In genomic region chr12:127054531-127054930, GRCh38 we compare ENCODE assay signal across 24 cellular contexts.
DNase-seq lines count a peak whose midpoint lies in the region; ATAC-seq, FAIRE-seq and TF ChIP-seq lines count a peak whose summit lies in the region.
"Had no signal": no experiment of that assay in that cellular context is flagged by ENCODE, and none has a peak within 500 bp of the region (broad histone marks: within the 10 kb centered on the region; RNA-seq: fewer than 3 reads in every experiment).

No MANE protein-coding gene starts in this region.

- H3K4me1 ChIP-seq in HCT116 (ENCODE audit: control insufficient read depth in 1 of 2, insufficient read depth in 2 of 2, low read length in 2 of 2): peaks cover 38 to 71% of the 10 kb centered on the region in 2 experiments
- H3K4me1 ChIP-seq in astrocyte (ENCODE audit: insufficient read depth, low read length): peaks cover 16% of the 10 kb centered on the region
- no peaks in the 10 kb centered on the region for H3K4me1 ChIP-seq in gastroesophageal sphincter
- H3K4me1 ChIP-seq: right atrium auricular region had no signal

- H2AFZ ChIP-seq in HCT116 (ENCODE audit: low read depth, low read length, poor library complexity, severe bottlenecking) (no peak overlapping the region), astrocyte (ENCODE audit: low read depth, low read length) (no peak overlapping the region)
- H2AFZ ChIP-seq: GM23338 had no signal

- H3K36me3 ChIP-seq in HCT116 (ENCODE audit: control insufficient read depth in 1 of 2, insufficient read depth in 2 of 2, low read length in 2 of 2) (0 out of 4 replicates have a peak, but pooled peaks cover 0 to 4% of the 10 kb centered on the region in 2 experiments), astrocyte (ENCODE audit: insufficient read depth, low read length) (no peaks in the 10 kb centered on the region), gastroesophageal sphincter (no peaks in the 10 kb centered on the region)
- H3K36me3 ChIP-seq: right atrium auricular region had no signal

- WGBS in gastroesophageal sphincter (ENCODE audit: low coverage in 1 of 2), 2 donors: 43 to 54% methylated on average over 3 to 6 of the region's 6 CpGs

- DNase-seq in AG08395 (ENCODE audit: low spot score) (peak; percentile 43), HCT116 (ENCODE audit: low read depth, low spot score) (no peak), astrocyte (ENCODE audit: low read depth) (peak; percentile 78), iris pigment epithelial cell (ENCODE audit: low read depth) (peak; percentile 19), nucleus accumbens (lab: John Stamatoyannopoulos, UW) (no peak), activated gamma-delta T cell treated with Interleukin-2 at 50 U/mL for 16 hours (no peak)
- no peak for DNase-seq in stimulated activated naive CD4-positive, alpha-beta T cell treated with Interleukin-2 at 50 U/mL for 16 hours (lab: John Stamatoyannopoulos, UW)
- DNase-seq: activated CD8-positive, alpha-beta memory T cell treated with anti-CD3 and anti-CD28 coated beads for 24 hours; activated T-cell treated with anti-CD3 and anti-CD28 coated beads, Interleukin-2, amount 50 U/mL, for 72 hours; cortex of kidney; foreskin melanocyte; GF-D8; hypothalamus; kidney; NCI-H1092; NCI-H2029 treated with DMSO at 0.1 percent for 48 hours; NCI-H510A treated with DMSO at 0.1 percent for 48 hours had no signal

- no peaks in the 10 kb centered on the region for H3K36me3 Mint-ChIP-seq in astrocyte (ENCODE audit: low read depth, unreplicated experiment)
- H3K36me3 Mint-ChIP-seq: activated naive CD8-positive, alpha-beta T cell; CD14-positive monocyte had no signal

- 0 out of 2 replicates have a peak, but pooled peaks cover 5% of the 10 kb centered on the region for H3K79me2 ChIP-seq in HCT116 (ENCODE audit: insufficient read depth, low read length)
- H3K79me2 ChIP-seq in astrocyte (ENCODE audit: insufficient read depth, low read length): no peaks in the 10 kb centered on the region

- H3K9me3 ChIP-seq in HCT116 (ENCODE audit: control insufficient read depth in 1 of 2, insufficient read depth in 1 of 2, low read depth in 1 of 2, low read length in 2 of 2) (peaks cover 0 to 11% of the 10 kb centered on the region in 2 experiments; a peak in 1 of 4 replicates), astrocyte (ENCODE audit: insufficient read depth, low read depth, low read length) (no peaks in the 10 kb centered on the region), gastroesophageal sphincter (no peaks in the 10 kb centered on the region)
- H3K9me3 ChIP-seq: right atrium auricular region had no signal

- H3K27me3 ChIP-seq in HCT116 (ENCODE audit: insufficient read depth, low read length) (no peaks in the 10 kb centered on the region), astrocyte (ENCODE audit: insufficient read depth, low read length) (no peaks in the 10 kb centered on the region), gastroesophageal sphincter (peaks cover 5% of the 10 kb centered on the region)
- H3K27me3 ChIP-seq: right atrium auricular region had no signal

- TF ChIP-seq CTCF in HCT116 (IDR thresholded peaks at IDR 0.05 in 2 of 3, conservative IDR thresholded peaks at IDR 0.05 in 1 of 3; ENCODE audit: borderline replicate concordance in 1 of 3, insufficient read depth in 1 of 3, low read depth in 2 of 3, low read length in 2 of 3) (no peak), astrocyte (IDR thresholded peaks at IDR 0.05; ENCODE audit: insufficient read depth, low read depth, low read length) (no peak), gastroesophageal sphincter (IDR thresholded peaks at IDR 0.05) (no peak)

- POLR2A ChIA-PET in HCT116 (lab: Charles Lee): no interaction called here

- H3K4me3 ChIP-seq in HCT116 (replicated peaks in 1 of 2; ENCODE audit: low read depth in 1 of 2, low read length in 2 of 2) (no peak overlapping the region), astrocyte (ENCODE audit: insufficient read depth, low read depth, low read length) (no peak overlapping the region), gastroesophageal sphincter (no peak overlapping the region)
- H3K4me3 ChIP-seq: GM12878, GM23338, right atrium auricular region had no signal

- RAD21 ChIA-PET in HCT116 (lab: Charles Lee; ENCODE audit: low non-redundant PET in 1 of 2, low total read pairs in 2 of 2, uncharacterized antibody in 2 of 2, unreplicated experiment in 2 of 2): no interaction called here

- H3K27me3 Mint-ChIP-seq in astrocyte (ENCODE audit: low read depth, unreplicated experiment): no peaks in the 10 kb centered on the region

- CTCF ChIA-PET in HCT116 (lab: Charles Lee): no interaction called here

- ATAC-seq in HCT116: no peak
- no peak for ATAC-seq in gastroesophageal sphincter
- ATAC-seq: activated T-cell treated with anti-CD3 and anti-CD28 coated beads, Interleukin-2, amount 50 U/mL, for 72 hours; GM12878; GM23338 had no signal

- H3K27ac Mint-ChIP-seq in astrocyte (ENCODE audit: unreplicated experiment): no peak overlapping the region
- H3K27ac Mint-ChIP-seq: activated naive CD8-positive, alpha-beta T cell; activated T-cell treated with anti-CD3 and anti-CD28 coated beads, Interleukin-2, amount 50 U/mL, for 72 hours; CD14-positive monocyte; GM23338 had no signal

- no peaks in the 10 kb centered on the region for H3K9me2 ChIP-seq in HCT116 (ENCODE audit: insufficient read depth)

- intact Hi-C loops in HCT116 (cut with micrococcal nuclease): no loop called here

- TF ChIP-seq RAD21 in HCT116 (IDR thresholded peaks at IDR 0.05; ENCODE audit: low read depth): no peak

- TF ChIP-seq EP300 in gastroesophageal sphincter (IDR thresholded peaks at IDR 0.05): no peak

- no peak for TF ChIP-seq POLR2A in HCT116 (IDR thresholded peaks at IDR 0.05; ENCODE audit: borderline replicate concordance, extremely low read depth, insufficient read depth, insufficient read length)
- no peak for TF ChIP-seq POLR2A in gastroesophageal sphincter (IDR thresholded peaks at IDR 0.05)

- H3K4me3 Mint-ChIP-seq in astrocyte (ENCODE audit: unreplicated experiment): no peak overlapping the region
- H3K4me3 Mint-ChIP-seq: activated naive CD8-positive, alpha-beta T cell; activated T-cell treated with anti-CD3 and anti-CD28 coated beads, Interleukin-2, amount 50 U/mL, for 72 hours; CD14-positive monocyte; GM23338 had no signal

- H4K20me1 ChIP-seq in HCT116 (ENCODE audit: insufficient read depth): no peaks in the 10 kb centered on the region
- no peaks in the 10 kb centered on the region for H4K20me1 ChIP-seq in astrocyte (ENCODE audit: insufficient read depth, low read length)

- H3K4me2 ChIP-seq in HCT116 (ENCODE audit: low read length) (peak overlapping the region; percentile 82), astrocyte (ENCODE audit: low read length) (peak overlapping the region; percentile 14)
- H3K4me2 ChIP-seq: GM23338, KMS-11 had no signal

- peak overlapping the region; percentile 2; the same call in 1 of the 2 replicates for H3K9ac ChIP-seq in HCT116 (ENCODE audit: low read length)
- no peak overlapping the region for H3K9ac ChIP-seq in astrocyte (ENCODE audit: low read length)
- H3K9ac ChIP-seq: KMS-11 had no signal

- peak; percentile 20 for FAIRE-seq in astrocyte (lab: Jason Lieb, UNC)
- FAIRE-seq: GM12878, kidney had no signal

- peaks cover 8% of the 10 kb centered on the region for H3K9me3 Mint-ChIP-seq in astrocyte (ENCODE audit: unreplicated experiment)
- H3K9me3 Mint-ChIP-seq: activated T-cell treated with anti-CD3 and anti-CD28 coated beads, Interleukin-2, amount 50 U/mL, for 72 hours had no signal

- no peak overlapping the region for H3K27ac ChIP-seq in HCT116 (ENCODE audit: low read depth, low read length)
- H3K27ac ChIP-seq in astrocyte (ENCODE audit: low read depth, low read length): peak overlapping the region; percentile 9
- H3K27ac ChIP-seq in gastroesophageal sphincter: no peak overlapping the region
- H3K27ac ChIP-seq: KMS-11, right atrium auricular region had no signal

- no TSS peak for BruUV-seq in HCT116 (replicated peaks; lab: Mats Ljungman, UMichigan)

- H3K4me1 Mint-ChIP-seq in astrocyte (ENCODE audit: low read depth, unreplicated experiment): no peaks in the 10 kb centered on the region
- H3K4me1 Mint-ChIP-seq: CD14-positive monocyte, GM23338 had no signal

TF ChIP-seq in HCT116, 20 proteins besides CTCF, POLR2A, EP300 and RAD21:
- TF ChIP-seq ZFX (IDR thresholded peaks at IDR 0.05): no peak

Comparison
In these comparisons a context has a peak if more than half of its experiments do, and no peak if none do; other contexts are left out.
1. DNase-seq: peak in AG08395 (single experiment), astrocyte (single experiment) and iris pigment epithelial cell (single experiment); none in HCT116 (single experiment), stimulated activated naive CD4-positive, alpha-beta T cell treated with Interleukin-2 at 50 U/mL for 16 hours (single experiment), nucleus accumbens (0 of 56) and activated gamma-delta T cell treated with Interleukin-2 at 50 U/mL for 16 hours (single experiment).